Comparison of ENCODE assay signal across 8 cellular contexts in the genomic region with DNA sequence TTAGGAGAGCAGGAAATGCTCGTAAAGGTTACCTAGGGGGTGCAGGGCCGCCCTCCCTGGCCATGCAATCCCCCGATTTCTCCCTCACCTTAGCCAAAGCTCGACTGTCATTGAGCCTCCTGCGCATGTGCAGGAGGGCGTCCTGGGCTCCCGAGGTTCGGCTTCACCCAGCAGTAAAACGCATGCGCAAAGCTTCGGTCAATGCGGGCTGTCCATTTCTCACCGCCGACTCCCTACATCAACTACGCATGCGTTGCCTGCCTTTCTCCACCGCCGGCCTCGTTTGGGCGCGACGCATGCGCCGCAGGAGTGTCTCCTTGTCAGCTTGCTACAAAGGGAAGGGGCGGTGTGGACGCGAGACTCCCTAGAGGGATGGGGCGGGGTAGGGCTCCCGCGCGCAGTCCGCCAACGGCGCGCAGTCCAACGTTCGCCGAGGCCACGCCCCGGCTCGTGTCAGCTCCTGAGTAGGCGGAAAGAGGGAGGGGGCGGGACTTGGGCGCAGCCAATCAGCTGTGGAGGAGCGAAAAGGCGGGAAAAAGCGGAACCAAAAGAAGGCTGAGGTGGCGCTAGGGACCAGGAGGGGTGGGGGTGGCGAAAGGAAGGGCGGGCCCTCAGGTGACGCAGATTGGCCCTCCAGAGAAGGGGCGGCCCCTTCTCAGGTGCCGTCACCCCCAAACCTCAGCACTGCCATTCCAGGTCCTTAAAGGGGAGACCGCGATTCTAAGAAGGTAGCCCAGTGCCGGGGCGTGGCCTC. TPM values are rescaled to one million over a fixed set of nuclear protein-coding genes. Genes with fewer than 3 reads are reported as not detected.
DNase-seq lines count a peak whose midpoint lies in the region; ATAC-seq and TF ChIP-seq lines count a peak whose summit lies in the region.

A gene with protein sequence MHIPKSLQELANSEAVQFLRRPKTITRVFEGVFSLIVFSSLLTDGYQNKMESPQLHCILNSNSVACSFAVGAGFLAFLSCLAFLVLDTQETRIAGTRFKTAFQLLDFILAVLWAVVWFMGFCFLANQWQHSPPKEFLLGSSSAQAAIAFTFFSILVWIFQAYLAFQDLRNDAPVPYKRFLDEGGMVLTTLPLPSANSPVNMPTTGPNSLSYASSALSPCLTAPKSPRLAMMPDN (plus strand): TSS at position 558 of the 754 bp plus-strand sequence. CDS start 1,476 bp downstream, outside the sequence.
Gene TMEM143, minus strand, starts transcription at position 131 of the 754 bp plus-strand sequence. Its CDS starts 20 bp downstream, at position 111.

- TF ChIP-seq CTCF in GM20000 (IDR thresholded peaks at IDR 0.05; ENCODE audit: extremely low read depth, missing control alignments) (no peak), lower lobe of right lung (IDR thresholded peaks at IDR 0.05) (no peak)

- no peaks in the 10 kb centered on the region for H3K27me3 ChIP-seq in lower lobe of right lung (ENCODE audit: low read depth)

- ATAC-seq in lower lobe of right lung, result peak; percentile 95 to 97

- peaks cover 10% of the 10 kb centered on the region for H3K4me1 ChIP-seq in lower lobe of right lung

- H3K27ac ChIP-seq in lower lobe of right lung, result peak within 1 kb of the TSS; percentile 97

- H3K36me3 ChIP-seq in lower lobe of right lung, result no peaks in the 10 kb centered on the region

- intact Hi-C loops in lower lobe of right lung (cut with DNase I), result no loop called here

- H3K9me3 ChIP-seq in lower lobe of right lung, result no peaks in the 10 kb centered on the region

- peak within 1 kb of the TSS; percentile 84 for H3K4me3 ChIP-seq in lower lobe of right lung

- peak; percentile 99 for DNase-seq in COLO668 (lab: John Stamatoyannopoulos, UW; ENCODE audit: unreplicated experiment)
- peak; percentile 97 for DNase-seq in GM20000 (ENCODE audit: low spot score)
- DNase-seq in HS-5 (ENCODE audit: low read depth), result peak; percentile 98
- DNase-seq in NK-92 (lab: John Stamatoyannopoulos, UW; ENCODE audit: unreplicated experiment), result peak; percentile 93
- peak; percentile 97 for DNase-seq in activated CD8-positive, alpha-beta memory T cell treated with anti-CD3 and anti-CD28 coated beads for 24 hours
- DNase-seq in effector CD4-positive, alpha-beta T cell, result peak; percentile 97
- peak; percentile 99 for DNase-seq in lower lobe of right lung
- peak; percentile 92 to 98 (median 97) for DNase-seq in stimulated activated CD4-positive, alpha-beta T cell treated with anti-CD3 and anti-CD28 coated beads, TNF-alpha, amount 100 ng/mL, for 1 hour (ENCODE audit: low read depth in 3 of 3, low spot score in 1 of 3)

RNA-seq across cellular contexts. Expression of the first gene that starts in this region (rescaled TPM):
- total RNA-seq in lower lobe of right lung, result not detected

RNA-seq across cellular contexts. Expression of gene TMEM143, which starts in this region (rescaled TPM):
- 11.1 TPM for total RNA-seq in lower lobe of right lung

Comparison
In these comparisons a context has a peak if more than half of its experiments do, and no peak if none do; other contexts are left out.
1. Peak in every context shown above with its lines: DNase-seq, ATAC-seq, H3K4me3 ChIP-seq and H3K27ac ChIP-seq.